Comparison of ENCODE assay signal across 10 cellular contexts in the genomic region with DNA sequence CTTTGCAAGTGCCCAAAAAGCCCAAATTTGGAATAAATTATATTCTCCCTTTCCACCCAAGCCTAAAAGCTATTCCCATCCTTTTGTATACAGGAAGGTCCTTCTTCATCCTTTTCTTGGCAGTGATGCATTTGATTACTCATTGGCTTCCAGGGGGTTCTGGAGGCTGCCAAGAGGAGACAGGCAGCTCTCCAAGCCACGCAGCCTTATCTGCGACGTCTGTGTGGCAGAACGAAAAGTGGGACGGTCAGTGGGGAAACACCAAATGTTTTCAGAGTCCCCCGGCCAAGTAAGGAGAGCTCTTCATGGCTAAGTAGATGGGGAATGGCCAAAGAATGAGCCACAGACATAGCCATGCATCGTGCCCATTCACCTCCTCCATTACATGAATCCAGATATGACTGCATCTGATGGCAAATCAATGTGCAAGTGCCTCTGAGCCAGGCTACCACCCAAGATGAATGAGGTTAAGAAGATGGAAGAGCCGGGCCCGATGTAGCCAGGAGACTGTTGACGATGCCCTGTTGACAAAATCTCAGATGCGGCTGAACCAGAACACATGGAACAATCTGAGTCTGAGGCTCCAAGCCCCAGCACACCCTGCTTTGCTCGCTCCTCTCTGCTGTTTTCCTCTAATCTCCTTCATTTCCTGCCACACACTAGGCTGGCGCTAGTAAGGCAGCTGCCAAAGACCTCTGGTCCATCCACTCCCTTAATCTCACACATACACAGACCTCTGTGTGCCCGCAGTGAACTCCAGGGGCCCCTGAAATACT. TPM values are rescaled to one million over a fixed set of nuclear protein-coding genes. Genes with fewer than 3 reads are reported as not detected.
DNase-seq lines count a peak whose midpoint lies in the region; ATAC-seq, FAIRE-seq and TF ChIP-seq lines count a peak whose summit lies in the region.
"Had no signal": no experiment of that assay in that cellular context is flagged by ENCODE, and none has a peak within 500 bp of the region (broad histone marks: within the 10 kb centered on the region; RNA-seq: fewer than 3 reads in every experiment).

No MANE protein-coding gene starts in this region.

- no peak for FAIRE-seq in endothelial cell of umbilical vein (lab: Jason Lieb, UNC)

- CTCF ChIA-PET in endothelial cell of umbilical vein (lab: Charles Lee) (interaction anchor here (0.9 to 2.1 kb wide), 12 partner anchors 8 to 176 kb away, joined by 3 to 19 read pairs (median 4); no protein-coding TSS in a partner anchor), Calu3 (lab: Charles Lee) (interaction anchor here (0.9 kb wide), 1 partner anchor 155 kb away, joined by 3 read pairs; no protein-coding TSS in a partner anchor)

- dilution Hi-C loops in endothelial cell of umbilical vein (cut with MboI; ENCODE audit: extremely low pct_ligation_motif_present, low sequenced_read_pairs), result no loop called here

- TF ChIP-seq CTCF in endothelial cell of umbilical vein (IDR thresholded peaks at IDR 0.05; ENCODE audit: extremely low read depth in 1 of 2, insufficient read depth in 1 of 2, low read depth in 1 of 2, low read length in 2 of 2), result no peak
- no peak for TF ChIP-seq CTCF in ovary (IDR thresholded peaks at IDR 0.05)
- TF ChIP-seq CTCF in Calu3 (IDR thresholded peaks at IDR 0.05; ENCODE audit: unreplicated experiment), result no peak
- no peak for TF ChIP-seq CTCF in GM23338 (conservative IDR thresholded peaks at IDR 0.05; ENCODE audit: low read depth in 2 of 2)

- POLR2A ChIA-PET in endothelial cell of umbilical vein (lab: Charles Lee), result interaction anchor here (0.7 kb wide), 1 partner anchor 11 kb away, joined by 3 read pairs; no protein-coding TSS in a partner anchor

- H3K9me3 Mint-ChIP-seq in Calu3 (ENCODE audit: low read depth, unreplicated experiment) (no peaks in the 10 kb centered on the region), GM23338 (no peaks in the 10 kb centered on the region)

- H3K4me1 Mint-ChIP-seq in Calu3 (ENCODE audit: low read depth, unreplicated experiment) (peaks cover 17% of the 10 kb centered on the region), GM23338 (peaks cover 31% of the 10 kb centered on the region)

- H3K27ac Mint-ChIP-seq in Calu3 (ENCODE audit: unreplicated experiment) (no peak overlapping the region), GM23338 (no peak overlapping the region)

- H3K4me2 ChIP-seq in endothelial cell of umbilical vein (ENCODE audit: insufficient read depth, low read length) (peak overlapping the region; percentile 61), GM23338 (no peak overlapping the region)

- DNase-seq in AG20443 (ENCODE audit: low spot score) (peak; percentile 84), SJSA1 (ENCODE audit: low read depth in 1 of 2, low spot score in 2 of 2) (peak; percentile 70 to 86), endothelial cell of umbilical vein (ENCODE audit: low read depth, low spot score) (peak; percentile 52), ovary (peak; percentile 37 to 69 (median 42)), Calu3 (no peak), GM23338 (ENCODE audit: low spot score) (no peak)
- DNase-seq: RPMI8226 had no signal

- no peaks in the 10 kb centered on the region for H3F3A ChIP-seq in GM23338 (replicated peaks; ENCODE audit: low read depth)

- H4K20me1 ChIP-seq in endothelial cell of umbilical vein (replicated peaks; ENCODE audit: control insufficient read depth, extremely low read depth, insufficient read depth, low read length), result no peaks in the 10 kb centered on the region
- 0 out of 2 replicates have a peak, but pooled peaks cover 3% of the 10 kb centered on the region for H4K20me1 ChIP-seq in GM23338 (replicated peaks; ENCODE audit: insufficient read depth)

- BruUV-seq in endothelial cell of umbilical vein (replicated peaks; lab: Mats Ljungman, UMichigan) (TSS peak; percentile 15), Calu3 (replicated peaks; lab: Mats Ljungman, UMichigan) (no TSS peak)

- no peak for ATAC-seq in GM18873 (IDR thresholded peaks at IDR 0.05; ENCODE audit: low FRiP score, unreplicated experiment)
- no peak for ATAC-seq in GM23338
- ATAC-seq in GM18909 (IDR thresholded peaks at IDR 0.05; ENCODE audit: poor library complexity, unreplicated experiment), result no peak

- peak overlapping the region; percentile 45 for H3K27ac ChIP-seq in SJSA1
- H3K27ac ChIP-seq in endothelial cell of umbilical vein (ENCODE audit: insufficient read depth, low read depth, low read length), result peak overlapping the region; percentile 56
- H3K27ac ChIP-seq in ovary, result no peak overlapping the region
- no peak overlapping the region for H3K27ac ChIP-seq in GM23338 (ENCODE audit: low read depth)

- H3K9me1 ChIP-seq in endothelial cell of umbilical vein (replicated peaks; ENCODE audit: control insufficient read depth, extremely low read depth, insufficient read depth, low read length), result no peaks in the 10 kb centered on the region

- H3K36me3 Mint-ChIP-seq in Calu3 (ENCODE audit: insufficient read depth, unreplicated experiment) (peaks cover 5% of the 10 kb centered on the region), GM23338 (ENCODE audit: low read depth) (peaks cover 14% of the 10 kb centered on the region)

- H3K9me2 ChIP-seq in GM23338 (ENCODE audit: insufficient read depth), result no peaks in the 10 kb centered on the region

- H3K27me3 Mint-ChIP-seq in Calu3 (ENCODE audit: unreplicated experiment) (no peaks in the 10 kb centered on the region), GM23338 (ENCODE audit: insufficient read depth, low read depth, poor library complexity) (peaks cover 7% of the 10 kb centered on the region)
- H3K27me3 Mint-ChIP-seq: progenitor cell of endocrine pancreas had no signal

- no peaks in the 10 kb centered on the region for H3K79me2 ChIP-seq in endothelial cell of umbilical vein (ENCODE audit: control insufficient read depth, insufficient read depth, low read length)
- no peaks in the 10 kb centered on the region for H3K79me2 ChIP-seq in GM23338 (replicated peaks; ENCODE audit: insufficient read depth)

- TF ChIP-seq POLR2A in endothelial cell of umbilical vein (IDR thresholded peaks at IDR 0.05; ENCODE audit: low read depth, low read length), result no peak
- TF ChIP-seq POLR2A in ovary (IDR thresholded peaks at IDR 0.05), result no peak

- H3K4me3 ChIP-seq in SJSA1 (no peak overlapping the region), endothelial cell of umbilical vein (replicated peaks in 1 of 3; ENCODE audit: insufficient read depth in 1 of 3, low read depth in 1 of 3, low read length in 3 of 3) (no peak overlapping the region), ovary (no peak overlapping the region), GM23338 (no peak overlapping the region)

- TF ChIP-seq EP300 in ovary (IDR thresholded peaks at IDR 0.05), result no peak

- peaks cover 61% of the 10 kb centered on the region for H3K4me1 ChIP-seq in SJSA1 (replicated peaks)
- peaks cover 21% of the 10 kb centered on the region for H3K4me1 ChIP-seq in endothelial cell of umbilical vein (ENCODE audit: control insufficient read depth, extremely low read depth, insufficient read depth, low read length)
- peaks cover 9% of the 10 kb centered on the region for H3K4me1 ChIP-seq in ovary (ENCODE audit: insufficient read depth)
- peaks cover 13% of the 10 kb centered on the region for H3K4me1 ChIP-seq in GM23338 (ENCODE audit: insufficient read depth)

- 37 to 41% (median 39%) methylated on average over 14 of the region's 14 CpGs for WGBS in ovary, 3 donors

- H2AFZ ChIP-seq in endothelial cell of umbilical vein (ENCODE audit: low read depth, low read length) (peak overlapping the region; percentile 67), GM23338 (no peak overlapping the region)

- intact Hi-C loops in endothelial cell of umbilical vein (cut with micrococcal nuclease) (loop anchor here (1.0 to 5.0 kb wide), 6 partner anchors 9 to 56 kb away; no protein-coding TSS in a partner anchor), ovary (cut with DNase I) (no loop called here), Calu3 (cut with micrococcal nuclease; ENCODE audit: unreplicated experiment) (no loop called here)

- H3K4me3 Mint-ChIP-seq in Calu3 (ENCODE audit: low read depth, unreplicated experiment), result no peak overlapping the region
- no peak overlapping the region for H3K4me3 Mint-ChIP-seq in GM23338

- H3K9me3 ChIP-seq in SJSA1 (replicated peaks) (no peaks in the 10 kb centered on the region), endothelial cell of umbilical vein (replicated peaks; ENCODE audit: control insufficient read depth, insufficient read depth, low read length) (no peaks in the 10 kb centered on the region), ovary (no peaks in the 10 kb centered on the region)

- H3K9ac ChIP-seq in endothelial cell of umbilical vein (replicated peaks; ENCODE audit: extremely low read depth, insufficient read depth, low read length), result no peak overlapping the region

- H3K36me3 ChIP-seq in SJSA1 (peaks cover 80% of the 10 kb centered on the region), endothelial cell of umbilical vein (ENCODE audit: control insufficient read depth in 2 of 2, extremely low read depth in 1 of 2, insufficient read depth in 2 of 2, low read length in 2 of 2) (no peaks in the 10 kb centered on the region), ovary (no peaks in the 10 kb centered on the region), GM23338 (ENCODE audit: insufficient read depth) (no peaks in the 10 kb centered on the region)

- no peaks in the 10 kb centered on the region for H3K27me3 ChIP-seq in SJSA1 (replicated peaks)
- H3K27me3 ChIP-seq in endothelial cell of umbilical vein (ENCODE audit: control insufficient read depth in 2 of 2, insufficient read depth in 2 of 2, low read length in 2 of 2), result no peaks in the 10 kb centered on the region
- H3K27me3 ChIP-seq in ovary, result no peaks in the 10 kb centered on the region
- H3K27me3 ChIP-seq in GM23338 (ENCODE audit: insufficient read depth), result no peaks in the 10 kb centered on the region

TF ChIP-seq in endothelial cell of umbilical vein, 7 proteins besides CTCF, POLR2A, EP300 and RAD21 (continues in another document):
- peak; percentile 21 for TF ChIP-seq FOS (IDR thresholded peaks at IDR 0.05; ENCODE audit: borderline replicate concordance, insufficient read depth, low read length)

TF ChIP-seq in GM23338, 12 proteins besides CTCF, POLR2A, EP300 and RAD21 (continues in another document):
- no peak for TF ChIP-seq JUNB (IDR thresholded peaks at IDR 0.05; ENCODE audit: unreplicated experiment)

RNA-seq across cellular contexts. Expression of gene ADAM19, which starts 12.0 kb away (rescaled TPM):
- total RNA-seq in SJSA1 (2014; rRNA removed; shearing (Covaris generic)), result 30.0 and 48.7 TPM in 2 replicates
- 22.6 and 23.8 TPM in 2 replicates for total RNA-seq in endothelial cell of umbilical vein
- polyA plus RNA-seq in endothelial cell of umbilical vein, result 10.0 and 10.4 TPM in 2 replicates
- 7.9 and 8.3 TPM in 2 replicates for polyA plus RNA-seq in endothelial cell of umbilical vein (2011; cell fraction: cytosol; rRNA removed)
- 26.1 and 27.2 TPM in 2 replicates for polyA plus RNA-seq in endothelial cell of umbilical vein (2011; cell fraction: nucleus; rRNA removed)
- 17.7 and 18.4 TPM in 2 replicates for polyA plus RNA-seq in endothelial cell of umbilical vein (2012)
- 24.6 and 24.8 TPM in 2 replicates for polyA minus RNA-seq in endothelial cell of umbilical vein
- not detected for polyA minus RNA-seq in endothelial cell of umbilical vein (2011; cell fraction: cytosol; rRNA and poly(A)+ RNA removed)
- polyA minus RNA-seq in endothelial cell of umbilical vein (2011; cell fraction: nucleus; rRNA and poly(A)+ RNA removed), result 19.9 and 22.0 TPM in 2 replicates
- 10 to 100 TPM in 2 of 7 donors, 1 to 10 TPM in 5; 1.7 to 11.6 (median 3.0) TPM for total RNA-seq in ovary
- 10 to 100 TPM in 1 of 2 donors, 1 to 10 TPM in 1; 1.6 to 10.1 TPM for polyA plus RNA-seq in ovary
- total RNA-seq in Calu3 (2022), result 5.2 and 16.2 TPM in 2 replicates
- total RNA-seq in GM23338 (2014; rRNA removed; shearing (Covaris generic)), result 13.2 and 13.3 TPM in 2 replicates
- 9.1 and 10.0 TPM in 2 replicates for polyA plus RNA-seq in GM23338 (2016; fragmentation: Nextera tagmentation; extraction: Ambion mirVana)

Comparison
In these comparisons a context has a peak if more than half of its experiments do, and no peak if none do; other contexts are left out.
1. DNase-seq: peak in AG20443 (single experiment), SJSA1 (2 of 2), endothelial cell of umbilical vein (single experiment) and ovary (5 of 5); none in Calu3 (single experiment) and GM23338 (single experiment).
2. H3K27ac ChIP-seq: peak in SJSA1 (single experiment) and endothelial cell of umbilical vein (single experiment); none in ovary (0 of 2) and GM23338 (single experiment).